8 cellular contexts compared by ENCODE assay signal in the genomic region with DNA sequence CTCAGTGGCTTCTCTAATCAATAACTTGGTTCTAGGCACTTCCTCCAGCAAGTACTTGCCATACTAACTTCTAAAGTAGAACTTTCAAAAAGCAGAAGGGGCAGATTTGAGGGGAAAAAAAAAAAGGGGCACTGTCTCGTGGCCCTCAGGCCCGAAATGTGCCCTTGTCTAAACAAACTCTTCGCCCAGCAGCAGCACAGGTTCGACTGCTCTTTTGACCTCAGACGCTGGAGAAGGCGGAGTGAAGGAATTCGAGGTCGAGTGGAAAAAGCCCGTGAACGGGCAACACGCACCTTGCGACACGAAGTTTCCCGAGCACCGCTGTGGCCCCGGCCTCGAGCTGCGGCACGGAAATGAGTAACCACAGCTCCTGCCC. TPM values are rescaled to one million over a fixed set of nuclear protein-coding genes. Genes with fewer than 3 reads are reported as not detected.
DNase-seq lines count a peak whose midpoint lies in the region; ATAC-seq and TF ChIP-seq lines count a peak whose summit lies in the region.

No MANE protein-coding gene starts in this region.

- peak overlapping the region; percentile 59; the same call in 1 of the 2 replicates for H2AFZ ChIP-seq in OCI-LY7 (ENCODE audit: low read length)
- peak overlapping the region; percentile 60 for H2AFZ ChIP-seq in neural progenitor cell (replicated peaks)

- H3K9me3 ChIP-seq in OCI-LY7 (ENCODE audit: low read length) (no peaks in the 10 kb centered on the region), neural progenitor cell (ENCODE audit: low read depth) (no peaks in the 10 kb centered on the region)
- no peaks in the 10 kb centered on the region for H3K9me3 ChIP-seq in effector memory CD4-positive, alpha-beta T cell (ENCODE audit: control insufficient read depth, low read length)

- H3K27me3 Mint-ChIP-seq in neural progenitor cell (ENCODE audit: insufficient read depth, low read depth), result peaks cover 7% of the 10 kb centered on the region

- peak overlapping the region; percentile 89 for H3K4me3 Mint-ChIP-seq in neural progenitor cell

- intact Hi-C loops in OCI-LY7 (cut with micrococcal nuclease; ENCODE audit: unreplicated experiment), result loop anchor here (1.0 kb wide), 1 partner anchor 23 kb away; no protein-coding TSS in a partner anchor

- DNase-seq in AG10803 (ENCODE audit: low read depth), result no peak
- no peak for DNase-seq in OCI-LY7 (ENCODE audit: low spot score)
- peak in 2 of 3 donors; percentile 20 to 36 for DNase-seq in effector memory CD4-positive, alpha-beta T cell
- no peak for DNase-seq in neural progenitor cell (ENCODE audit: low spot score)
- DNase-seq in GDM1 (lab: John Stamatoyannopoulos, UW), result no peak
- DNase-seq in Ammon's horn (ENCODE audit: low spot score), result no peak
- DNase-seq in D341Med (ENCODE audit: low spot score), result no peak

- H3K4me2 ChIP-seq in OCI-LY7 (ENCODE audit: low read length) (peak overlapping the region; percentile 86), neural progenitor cell (peak overlapping the region; percentile 92)

- peak overlapping the region; percentile 17 for H3K27ac ChIP-seq in OCI-LY7 (ENCODE audit: low read depth, low read length, poor library complexity, severe bottlenecking)
- H3K27ac ChIP-seq in effector memory CD4-positive, alpha-beta T cell (ENCODE audit: insufficient read depth, low read length, poor library complexity, severe bottlenecking), result peak overlapping the region; percentile 86
- no peak overlapping the region for H3K27ac ChIP-seq in neural progenitor cell

- H3K4me1 ChIP-seq in OCI-LY7 (ENCODE audit: insufficient read depth, low read length, poor library complexity, severe bottlenecking) (peaks cover 27% of the 10 kb centered on the region), neural progenitor cell (peaks cover 10% of the 10 kb centered on the region)
- H3K4me1 ChIP-seq in effector memory CD4-positive, alpha-beta T cell (ENCODE audit: control insufficient read depth, insufficient read depth, low read length, poor library complexity, severe bottlenecking), result peaks cover 25% of the 10 kb centered on the region

- H3K36me3 ChIP-seq in OCI-LY7 (ENCODE audit: insufficient read depth, low read length), result peaks cover 38% of the 10 kb centered on the region
- peaks cover 20% of the 10 kb centered on the region for H3K36me3 ChIP-seq in effector memory CD4-positive, alpha-beta T cell (ENCODE audit: control insufficient read depth, insufficient read depth, low read length)
- H3K36me3 ChIP-seq in neural progenitor cell, result peaks cover 6% of the 10 kb centered on the region

- TF ChIP-seq CTCF in AG10803 (conservative IDR thresholded peaks at IDR 0.05; ENCODE audit: low read length), result no peak
- TF ChIP-seq CTCF in OCI-LY7 (conservative IDR thresholded peaks at IDR 0.05; ENCODE audit: low read length), result no peak
- TF ChIP-seq CTCF in neural progenitor cell (IDR thresholded peaks at IDR 0.05), result no peak

- CTCF ChIA-PET in OCI-LY7 (lab: Charles Lee; ENCODE audit: unreplicated experiment), result interaction anchor here (0.6 to 1.1 kb wide), 2 partner anchors 53 to 793 kb away, joined by 3 to 4 read pairs; no protein-coding TSS in a partner anchor

- H3K4me1 Mint-ChIP-seq in neural progenitor cell, result peaks cover 26% of the 10 kb centered on the region

- no peaks in the 10 kb centered on the region for H3K9me2 ChIP-seq in OCI-LY7 (ENCODE audit: insufficient read depth, low read length)

- H3K36me3 Mint-ChIP-seq in neural progenitor cell, result peaks cover 13% of the 10 kb centered on the region

- peak; percentile 12 for ATAC-seq in GM21528 (IDR thresholded peaks at IDR 0.05; ENCODE audit: low FRiP score, unreplicated experiment)

- H3K4me3 ChIP-seq in AG10803 (ENCODE audit: low read length) (peak overlapping the region; percentile 87), OCI-LY7 (ENCODE audit: low read depth, low read length, poor library complexity, severe bottlenecking) (peak overlapping the region; percentile 94), neural progenitor cell (peak overlapping the region; percentile 65)
- peak overlapping the region; percentile 97 for H3K4me3 ChIP-seq in effector memory CD4-positive, alpha-beta T cell (ENCODE audit: insufficient read depth, low read depth, low read length, poor library complexity, severe bottlenecking)

- POLR2A ChIA-PET in OCI-LY7 (lab: Charles Lee), result interaction anchor here (0.6 to 2.6 kb wide), 12 partner anchors 10 to 351 kb away, joined by 3 to 9 read pairs (median 4); a partner anchor contains a TSS

- H3K79me2 ChIP-seq in OCI-LY7 (ENCODE audit: insufficient read depth, low read depth, low read length) (peaks cover 39% of the 10 kb centered on the region), neural progenitor cell (ENCODE audit: low read depth) (peaks cover 42% of the 10 kb centered on the region)

- H3K27me3 ChIP-seq in effector memory CD4-positive, alpha-beta T cell (replicated peaks; ENCODE audit: control insufficient read depth, insufficient read depth, low read length, poor library complexity, severe bottlenecking), result no peaks in the 10 kb centered on the region
- H3K27me3 ChIP-seq in neural progenitor cell, result peaks cover 26% of the 10 kb centered on the region

- H3K9me3 Mint-ChIP-seq in neural progenitor cell, result no peaks in the 10 kb centered on the region

- peaks cover 8% of the 10 kb centered on the region for H3F3A ChIP-seq in neural progenitor cell (ENCODE audit: low read depth)

- no peak overlapping the region for H3K27ac Mint-ChIP-seq in neural progenitor cell

- H4K20me1 ChIP-seq in OCI-LY7 (ENCODE audit: insufficient read depth, low read length) (peaks cover 12% of the 10 kb centered on the region; the same call in 1 of the 2 replicates), neural progenitor cell (ENCODE audit: low read depth) (peaks cover 26% of the 10 kb centered on the region)

- no peak overlapping the region for H3K9ac ChIP-seq in neural progenitor cell

- BruUV-seq in OCI-LY7 (replicated peaks; lab: Mats Ljungman, UMichigan), result no TSS peak

RNA-seq across cellular contexts. Expression of a gene that starts 0.7 kb away (rescaled TPM):
- 27.4 and 33.4 TPM in 2 replicates for total RNA-seq in OCI-LY7 (2014; rRNA removed; shearing (Covaris generic))
- total RNA-seq in OCI-LY7 (2022) (31.3 and 43.7 TPM in 2 replicates), neural progenitor cell (ENCODE audit: low replicate concordance) (13.7 and 21.0 TPM in 2 replicates)

RNA-seq across cellular contexts. Expression of a gene that starts 24.0 kb away (rescaled TPM):
- total RNA-seq in OCI-LY7 (2014; rRNA removed; shearing (Covaris generic)), result 9.9 and 12.8 TPM in 2 replicates
- 20.2 and 20.3 TPM in 2 replicates for total RNA-seq in OCI-LY7 (2022)
- 10.6 and 12.6 TPM in 2 replicates for total RNA-seq in neural progenitor cell (ENCODE audit: low replicate concordance)

Comparison
In these comparisons a context has a peak if more than half of its experiments do, and no peak if none do; other contexts are left out.
1. DNase-seq: peak in effector memory CD4-positive, alpha-beta T cell (2 of 3); none in AG10803 (single experiment), OCI-LY7 (single experiment), neural progenitor cell (single experiment), GDM1 (single experiment), Ammon's horn (single experiment) and D341Med (single experiment).
2. Peak in every context shown above with its lines, with median percentiles within 50 percentile points of each other: H3K4me3 ChIP-seq.